ENCODE assay signal across 8 cellular contexts in genomic region chr1:202144510-202145324, GRCh38. TPM values are rescaled to one million over a fixed set of nuclear protein-coding genes. Genes with fewer than 3 reads are reported as not detected.
DNase-seq lines count a peak whose midpoint lies in the region; ATAC-seq and TF ChIP-seq lines count a peak whose summit lies in the region.

Gene ARL8A (minus strand): TSS chr1:202144737. CDS start chr1:202144572, 165 bp downstream.

- no peaks in the 10 kb centered on the region for H3K9me3 Mint-ChIP-seq in activated T-cell treated with anti-CD3 and anti-CD28 coated beads, Interleukin-2, amount 50 U/mL, for 72 hours

- peak within 1 kb of the TSS; percentile 83 for H3K27ac ChIP-seq in muscle layer of colon (ENCODE audit: low read depth, low read length)

- H3K27me3 ChIP-seq in muscle layer of colon (ENCODE audit: control insufficient read depth in 1 of 2, insufficient read depth in 2 of 2, low read length in 2 of 2) = no peaks in the 10 kb centered on the region

- TF ChIP-seq CTCF in AG10803 (conservative IDR thresholded peaks at IDR 0.05; ENCODE audit: low read length) = no peak
- no peak for TF ChIP-seq CTCF in subcutaneous adipose tissue (IDR thresholded peaks at IDR 0.05; ENCODE audit: low read depth)

- ATAC-seq in HG03103 (IDR thresholded peaks at IDR 0.05; ENCODE audit: low read depth, unreplicated experiment) (peak; percentile 50), esophagus mucosa (peak; percentile 69)
- ATAC-seq in activated T-cell treated with anti-CD3 and anti-CD28 coated beads, Interleukin-2, amount 50 U/mL, for 72 hours (replicated peaks in 1 of 2) = peak; percentile 73

- peak; percentile 74 for TF ChIP-seq POLR2A in GM18951 (IDR thresholded peaks at IDR 0.05; ENCODE audit: extremely low read depth, insufficient read depth, insufficient read length)

- peak within 1 kb of the TSS; percentile 91 for H3K27ac Mint-ChIP-seq in activated T-cell treated with anti-CD3 and anti-CD28 coated beads, Interleukin-2, amount 50 U/mL, for 72 hours

- peak within 1 kb of the TSS; percentile 85 to 99 for H3K4me3 Mint-ChIP-seq in activated T-cell treated with anti-CD3 and anti-CD28 coated beads, Interleukin-2, amount 50 U/mL, for 72 hours

- H3K4me3 ChIP-seq in AG10803 (ENCODE audit: low read length) (peak within 1 kb of the TSS; percentile 81), muscle layer of colon (ENCODE audit: low read depth in 1 of 2, low read length in 2 of 2) (peak within 1 kb of the TSS; percentile 89 to 96)

- H3K36me3 Mint-ChIP-seq in activated T-cell treated with anti-CD3 and anti-CD28 coated beads, Interleukin-2, amount 50 U/mL, for 72 hours (ENCODE audit: insufficient read depth in 2 of 2) = peaks cover 5 to 7% of the 10 kb centered on the region in 2 donors

- H3K4me1 ChIP-seq in muscle layer of colon (ENCODE audit: insufficient read depth, low read length) = peaks cover 31% of the 10 kb centered on the region

- DNase-seq in AG10803 (ENCODE audit: low read depth) (peak; percentile 38), NOMO-1 treated with DMSO at 0.1 percent for 48 hours (lab: John Stamatoyannopoulos, UW; ENCODE audit: unreplicated experiment) (peak; percentile 25)
- DNase-seq in activated T-cell treated with anti-CD3 and anti-CD28 coated beads, Interleukin-2, amount 50 U/mL, for 72 hours = peak; percentile 84

- peaks cover 45% of the 10 kb centered on the region for H3K4me1 Mint-ChIP-seq in activated T-cell treated with anti-CD3 and anti-CD28 coated beads, Interleukin-2, amount 50 U/mL, for 72 hours (ENCODE audit: low read depth)

- H3K9me3 ChIP-seq in muscle layer of colon (ENCODE audit: low read length) = no peaks in the 10 kb centered on the region

- H3K27me3 Mint-ChIP-seq in activated T-cell treated with anti-CD3 and anti-CD28 coated beads, Interleukin-2, amount 50 U/mL, for 72 hours (ENCODE audit: low read depth) = no peaks in the 10 kb centered on the region

- no peaks in the 10 kb centered on the region for H3K36me3 ChIP-seq in muscle layer of colon (ENCODE audit: insufficient read depth, low read length)

- in situ Hi-C loops in GM18951 (cut with MboI; ENCODE audit: low sequenced_read_pairs, unreplicated experiment) = no loop called here

- peak within 1 kb of the TSS; percentile 96 for H3K9ac ChIP-seq in muscle layer of colon (ENCODE audit: low read length)

RNA-seq across cellular contexts. Expression of gene ARL8A, which starts in this region (rescaled TPM):
- total RNA-seq in activated T-cell treated with anti-CD3 and anti-CD28 coated beads, Interleukin-2, amount 50 U/mL, for 72 hours = 10 to 100 TPM; 58.1 to 77.1 TPM
- total RNA-seq in esophagus mucosa (38.3 TPM), subcutaneous adipose tissue (10 to 100 TPM; 28.5 to 52.0 (median 38.4) TPM)

Comparison
In these comparisons a context has a peak if more than half of its experiments do, and no peak if none do; other contexts are left out.
1. Peak in every context shown above with its lines: DNase-seq, ATAC-seq, H3K4me3 ChIP-seq and H3K27ac ChIP-seq.
2. DNase-seq: peak in every context shown above with its lines; median percentile 84 in activated T-cell treated with anti-CD3 and anti-CD28 coated beads, Interleukin-2, amount 50 U/mL, for 72 hours; 38 in AG10803; 25 in NOMO-1 treated with DMSO at 0.1 percent for 48 hours.